Comparison of ENCODE assay signal across 2 cellular contexts in the genomic region with DNA sequence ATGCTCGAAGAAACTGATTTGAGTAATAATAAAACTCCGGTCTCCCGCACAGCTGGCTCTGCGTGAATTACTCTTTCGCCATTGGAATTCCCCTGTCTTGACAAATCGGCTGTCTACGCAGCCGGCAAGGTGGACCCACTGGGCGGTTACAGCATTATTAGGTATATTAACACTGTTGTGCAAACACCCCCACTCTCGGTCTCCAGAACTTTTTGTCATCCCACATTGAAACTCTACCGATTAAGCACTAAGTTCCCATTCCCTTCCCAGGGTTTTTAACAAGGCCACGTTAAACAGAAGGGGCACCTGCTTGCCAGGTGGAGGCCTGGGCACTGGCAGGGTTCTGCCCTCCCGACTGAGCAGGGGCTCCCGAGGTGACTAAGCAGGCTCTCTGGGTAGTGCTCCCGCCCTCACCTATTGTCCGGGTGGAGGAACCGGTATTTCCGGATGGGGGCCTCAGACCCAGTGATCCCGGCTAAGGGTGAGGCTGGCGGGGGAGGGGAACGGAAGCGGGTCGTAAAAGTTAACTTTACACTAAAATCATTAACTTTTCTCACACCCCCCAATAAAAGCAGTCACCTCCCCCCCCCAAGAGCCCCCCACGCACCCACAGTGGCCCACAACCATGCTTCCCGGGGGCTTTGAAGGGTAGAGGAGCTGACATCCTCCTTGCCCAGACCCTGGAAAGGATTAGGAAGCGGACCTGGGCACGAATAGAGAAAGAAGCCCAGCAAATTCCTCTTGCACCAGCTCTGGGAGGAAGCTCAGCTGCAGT.
A peak's percentile ranks its signal among the peaks of the same experiment; 100 is the strongest.
TF ChIP-seq lines count a peak whose summit lies in the region.

No MANE protein-coding gene starts in this region.

TF ChIP-seq in GM23338, 12 proteins besides CTCF, POLR2A, EP300 and RAD21:
- TF ChIP-seq, protein P1, sequence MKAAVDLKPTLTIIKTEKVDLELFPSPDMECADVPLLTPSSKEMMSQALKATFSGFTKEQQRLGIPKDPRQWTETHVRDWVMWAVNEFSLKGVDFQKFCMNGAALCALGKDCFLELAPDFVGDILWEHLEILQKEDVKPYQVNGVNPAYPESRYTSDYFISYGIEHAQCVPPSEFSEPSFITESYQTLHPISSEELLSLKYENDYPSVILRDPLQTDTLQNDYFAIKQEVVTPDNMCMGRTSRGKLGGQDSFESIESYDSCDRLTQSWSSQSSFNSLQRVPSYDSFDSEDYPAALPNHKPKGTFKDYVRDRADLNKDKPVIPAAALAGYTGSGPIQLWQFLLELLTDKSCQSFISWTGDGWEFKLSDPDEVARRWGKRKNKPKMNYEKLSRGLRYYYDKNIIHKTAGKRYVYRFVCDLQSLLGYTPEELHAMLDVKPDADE (IDR thresholded peaks at IDR 0.05): peak; percentile 78
- TF ChIP-seq POLR2AphosphoS5 (IDR thresholded peaks at IDR 0.05; ENCODE audit: low read depth) (peak; percentile 64), CREB1 (CRISPR knock-in tag; IDR thresholded peaks at IDR 0.05; ENCODE audit: low read depth) (peak; percentile 39; the same call in 1 of the 2 replicates)
- TF ChIP-seq, protein P2, sequence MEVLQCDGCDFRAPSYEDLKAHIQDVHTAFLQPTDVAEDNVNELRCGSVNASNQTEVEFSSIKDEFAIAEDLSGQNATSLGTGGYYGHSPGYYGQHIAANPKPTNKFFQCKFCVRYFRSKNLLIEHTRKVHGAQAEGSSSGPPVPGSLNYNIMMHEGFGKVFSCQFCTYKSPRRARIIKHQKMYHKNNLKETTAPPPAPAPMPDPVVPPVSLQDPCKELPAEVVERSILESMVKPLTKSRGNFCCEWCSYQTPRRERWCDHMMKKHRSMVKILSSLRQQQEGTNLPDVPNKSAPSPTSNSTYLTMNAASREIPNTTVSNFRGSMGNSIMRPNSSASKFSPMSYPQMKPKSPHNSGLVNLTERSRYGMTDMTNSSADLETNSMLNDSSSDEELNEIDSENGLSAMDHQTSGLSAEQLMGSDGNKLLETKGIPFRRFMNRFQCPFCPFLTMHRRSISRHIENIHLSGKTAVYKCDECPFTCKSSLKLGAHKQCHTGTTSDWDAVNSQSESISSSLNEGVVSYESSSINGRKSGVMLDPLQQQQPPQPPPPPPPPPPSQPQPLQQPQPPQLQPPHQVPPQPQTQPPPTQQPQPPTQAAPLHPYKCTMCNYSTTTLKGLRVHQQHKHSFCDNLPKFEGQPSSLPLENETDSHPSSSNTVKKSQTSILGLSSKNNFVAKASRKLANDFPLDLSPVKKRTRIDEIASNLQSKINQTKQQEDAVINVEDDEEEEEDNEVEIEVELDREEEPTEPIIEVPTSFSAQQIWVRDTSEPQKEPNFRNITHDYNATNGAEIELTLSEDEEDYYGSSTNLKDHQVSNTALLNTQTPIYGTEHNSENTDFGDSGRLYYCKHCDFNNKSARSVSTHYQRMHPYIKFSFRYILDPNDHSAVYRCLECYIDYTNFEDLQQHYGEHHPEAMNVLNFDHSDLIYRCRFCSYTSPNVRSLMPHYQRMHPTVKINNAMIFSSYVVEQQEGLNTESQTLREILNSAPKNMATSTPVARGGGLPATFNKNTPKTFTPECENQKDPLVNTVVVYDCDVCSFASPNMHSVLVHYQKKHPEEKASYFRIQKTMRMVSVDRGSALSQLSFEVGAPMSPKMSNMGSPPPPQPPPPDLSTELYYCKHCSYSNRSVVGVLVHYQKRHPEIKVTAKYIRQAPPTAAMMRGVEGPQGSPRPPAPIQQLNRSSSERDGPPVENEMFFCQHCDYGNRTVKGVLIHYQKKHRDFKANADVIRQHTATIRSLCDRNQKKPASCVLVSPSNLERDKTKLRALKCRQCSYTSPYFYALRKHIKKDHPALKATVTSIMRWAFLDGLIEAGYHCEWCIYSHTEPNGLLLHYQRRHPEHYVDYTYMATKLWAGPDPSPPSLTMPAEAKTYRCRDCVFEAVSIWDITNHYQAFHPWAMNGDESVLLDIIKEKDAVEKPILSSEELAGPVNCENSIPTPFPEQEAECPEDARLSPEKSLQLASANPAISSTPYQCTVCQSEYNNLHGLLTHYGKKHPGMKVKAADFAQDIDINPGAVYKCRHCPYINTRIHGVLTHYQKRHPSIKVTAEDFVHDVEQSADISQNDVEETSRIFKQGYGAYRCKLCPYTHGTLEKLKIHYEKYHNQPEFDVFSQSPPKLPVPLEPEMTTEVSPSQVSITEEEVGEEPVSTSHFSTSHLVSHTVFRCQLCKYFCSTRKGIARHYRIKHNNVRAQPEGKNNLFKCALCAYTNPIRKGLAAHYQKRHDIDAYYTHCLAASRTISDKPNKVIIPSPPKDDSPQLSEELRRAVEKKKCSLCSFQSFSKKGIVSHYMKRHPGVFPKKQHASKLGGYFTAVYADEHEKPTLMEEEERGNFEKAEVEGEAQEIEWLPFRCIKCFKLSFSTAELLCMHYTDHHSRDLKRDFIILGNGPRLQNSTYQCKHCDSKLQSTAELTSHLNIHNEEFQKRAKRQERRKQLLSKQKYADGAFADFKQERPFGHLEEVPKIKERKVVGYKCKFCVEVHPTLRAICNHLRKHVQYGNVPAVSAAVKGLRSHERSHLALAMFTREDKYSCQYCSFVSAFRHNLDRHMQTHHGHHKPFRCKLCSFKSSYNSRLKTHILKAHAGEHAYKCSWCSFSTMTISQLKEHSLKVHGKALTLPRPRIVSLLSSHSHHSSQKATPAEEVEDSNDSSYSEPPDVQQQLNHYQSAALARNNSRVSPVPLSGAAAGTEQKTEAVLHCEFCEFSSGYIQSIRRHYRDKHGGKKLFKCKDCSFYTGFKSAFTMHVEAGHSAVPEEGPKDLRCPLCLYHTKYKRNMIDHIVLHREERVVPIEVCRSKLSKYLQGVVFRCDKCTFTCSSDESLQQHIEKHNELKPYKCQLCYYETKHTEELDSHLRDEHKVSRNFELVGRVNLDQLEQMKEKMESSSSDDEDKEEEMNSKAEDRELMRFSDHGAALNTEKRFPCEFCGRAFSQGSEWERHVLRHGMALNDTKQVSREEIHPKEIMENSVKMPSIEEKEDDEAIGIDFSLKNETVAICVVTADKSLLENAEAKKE (CRISPR knock-in tag; IDR thresholded peaks at IDR 0.05): no peak
- TF ChIP-seq, protein P3, sequence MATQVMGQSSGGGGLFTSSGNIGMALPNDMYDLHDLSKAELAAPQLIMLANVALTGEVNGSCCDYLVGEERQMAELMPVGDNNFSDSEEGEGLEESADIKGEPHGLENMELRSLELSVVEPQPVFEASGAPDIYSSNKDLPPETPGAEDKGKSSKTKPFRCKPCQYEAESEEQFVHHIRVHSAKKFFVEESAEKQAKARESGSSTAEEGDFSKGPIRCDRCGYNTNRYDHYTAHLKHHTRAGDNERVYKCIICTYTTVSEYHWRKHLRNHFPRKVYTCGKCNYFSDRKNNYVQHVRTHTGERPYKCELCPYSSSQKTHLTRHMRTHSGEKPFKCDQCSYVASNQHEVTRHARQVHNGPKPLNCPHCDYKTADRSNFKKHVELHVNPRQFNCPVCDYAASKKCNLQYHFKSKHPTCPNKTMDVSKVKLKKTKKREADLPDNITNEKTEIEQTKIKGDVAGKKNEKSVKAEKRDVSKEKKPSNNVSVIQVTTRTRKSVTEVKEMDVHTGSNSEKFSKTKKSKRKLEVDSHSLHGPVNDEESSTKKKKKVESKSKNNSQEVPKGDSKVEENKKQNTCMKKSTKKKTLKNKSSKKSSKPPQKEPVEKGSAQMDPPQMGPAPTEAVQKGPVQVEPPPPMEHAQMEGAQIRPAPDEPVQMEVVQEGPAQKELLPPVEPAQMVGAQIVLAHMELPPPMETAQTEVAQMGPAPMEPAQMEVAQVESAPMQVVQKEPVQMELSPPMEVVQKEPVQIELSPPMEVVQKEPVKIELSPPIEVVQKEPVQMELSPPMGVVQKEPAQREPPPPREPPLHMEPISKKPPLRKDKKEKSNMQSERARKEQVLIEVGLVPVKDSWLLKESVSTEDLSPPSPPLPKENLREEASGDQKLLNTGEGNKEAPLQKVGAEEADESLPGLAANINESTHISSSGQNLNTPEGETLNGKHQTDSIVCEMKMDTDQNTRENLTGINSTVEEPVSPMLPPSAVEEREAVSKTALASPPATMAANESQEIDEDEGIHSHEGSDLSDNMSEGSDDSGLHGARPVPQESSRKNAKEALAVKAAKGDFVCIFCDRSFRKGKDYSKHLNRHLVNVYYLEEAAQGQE (IDR thresholded peaks at IDR 0.05; ENCODE audit: unreplicated experiment): peak; percentile 37

TF ChIP-seq in H1, 55 proteins besides CTCF, POLR2A, EP300 and RAD21 (continues in another document):
- 0 out of 2 replicates have a peak, but pooled peaks have one; percentile 34 for TF ChIP-seq GABPA (IDR thresholded peaks at IDR 0.05; ENCODE audit: borderline replicate concordance, insufficient read depth, low read length)
- no peak for TF ChIP-seq SP2 (IDR thresholded peaks at IDR 0.05; ENCODE audit: low read length)
- peak; percentile 99 for TF ChIP-seq ASH2L (IDR thresholded peaks at IDR 0.05; ENCODE audit: low read length)
- TF ChIP-seq, protein P4, sequence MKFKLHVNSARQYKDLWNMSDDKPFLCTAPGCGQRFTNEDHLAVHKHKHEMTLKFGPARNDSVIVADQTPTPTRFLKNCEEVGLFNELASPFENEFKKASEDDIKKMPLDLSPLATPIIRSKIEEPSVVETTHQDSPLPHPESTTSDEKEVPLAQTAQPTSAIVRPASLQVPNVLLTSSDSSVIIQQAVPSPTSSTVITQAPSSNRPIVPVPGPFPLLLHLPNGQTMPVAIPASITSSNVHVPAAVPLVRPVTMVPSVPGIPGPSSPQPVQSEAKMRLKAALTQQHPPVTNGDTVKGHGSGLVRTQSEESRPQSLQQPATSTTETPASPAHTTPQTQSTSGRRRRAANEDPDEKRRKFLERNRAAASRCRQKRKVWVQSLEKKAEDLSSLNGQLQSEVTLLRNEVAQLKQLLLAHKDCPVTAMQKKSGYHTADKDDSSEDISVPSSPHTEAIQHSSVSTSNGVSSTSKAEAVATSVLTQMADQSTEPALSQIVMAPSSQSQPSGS (IDR thresholded peaks at IDR 0.05; ENCODE audit: low read length): no peak
- peak; percentile 49 to 88 for TF ChIP-seq BCL11A (IDR thresholded peaks at IDR 0.05; ENCODE audit: low read depth in 2 of 2, low read length in 2 of 2)
- no peak for TF ChIP-seq KDM1A (IDR thresholded peaks at IDR 0.05; ENCODE audit: borderline replicate concordance, low read length)
- TF ChIP-seq CBX5 (IDR thresholded peaks at IDR 0.05; ENCODE audit: low read depth, low read length): no peak
- TF ChIP-seq, protein P5, sequence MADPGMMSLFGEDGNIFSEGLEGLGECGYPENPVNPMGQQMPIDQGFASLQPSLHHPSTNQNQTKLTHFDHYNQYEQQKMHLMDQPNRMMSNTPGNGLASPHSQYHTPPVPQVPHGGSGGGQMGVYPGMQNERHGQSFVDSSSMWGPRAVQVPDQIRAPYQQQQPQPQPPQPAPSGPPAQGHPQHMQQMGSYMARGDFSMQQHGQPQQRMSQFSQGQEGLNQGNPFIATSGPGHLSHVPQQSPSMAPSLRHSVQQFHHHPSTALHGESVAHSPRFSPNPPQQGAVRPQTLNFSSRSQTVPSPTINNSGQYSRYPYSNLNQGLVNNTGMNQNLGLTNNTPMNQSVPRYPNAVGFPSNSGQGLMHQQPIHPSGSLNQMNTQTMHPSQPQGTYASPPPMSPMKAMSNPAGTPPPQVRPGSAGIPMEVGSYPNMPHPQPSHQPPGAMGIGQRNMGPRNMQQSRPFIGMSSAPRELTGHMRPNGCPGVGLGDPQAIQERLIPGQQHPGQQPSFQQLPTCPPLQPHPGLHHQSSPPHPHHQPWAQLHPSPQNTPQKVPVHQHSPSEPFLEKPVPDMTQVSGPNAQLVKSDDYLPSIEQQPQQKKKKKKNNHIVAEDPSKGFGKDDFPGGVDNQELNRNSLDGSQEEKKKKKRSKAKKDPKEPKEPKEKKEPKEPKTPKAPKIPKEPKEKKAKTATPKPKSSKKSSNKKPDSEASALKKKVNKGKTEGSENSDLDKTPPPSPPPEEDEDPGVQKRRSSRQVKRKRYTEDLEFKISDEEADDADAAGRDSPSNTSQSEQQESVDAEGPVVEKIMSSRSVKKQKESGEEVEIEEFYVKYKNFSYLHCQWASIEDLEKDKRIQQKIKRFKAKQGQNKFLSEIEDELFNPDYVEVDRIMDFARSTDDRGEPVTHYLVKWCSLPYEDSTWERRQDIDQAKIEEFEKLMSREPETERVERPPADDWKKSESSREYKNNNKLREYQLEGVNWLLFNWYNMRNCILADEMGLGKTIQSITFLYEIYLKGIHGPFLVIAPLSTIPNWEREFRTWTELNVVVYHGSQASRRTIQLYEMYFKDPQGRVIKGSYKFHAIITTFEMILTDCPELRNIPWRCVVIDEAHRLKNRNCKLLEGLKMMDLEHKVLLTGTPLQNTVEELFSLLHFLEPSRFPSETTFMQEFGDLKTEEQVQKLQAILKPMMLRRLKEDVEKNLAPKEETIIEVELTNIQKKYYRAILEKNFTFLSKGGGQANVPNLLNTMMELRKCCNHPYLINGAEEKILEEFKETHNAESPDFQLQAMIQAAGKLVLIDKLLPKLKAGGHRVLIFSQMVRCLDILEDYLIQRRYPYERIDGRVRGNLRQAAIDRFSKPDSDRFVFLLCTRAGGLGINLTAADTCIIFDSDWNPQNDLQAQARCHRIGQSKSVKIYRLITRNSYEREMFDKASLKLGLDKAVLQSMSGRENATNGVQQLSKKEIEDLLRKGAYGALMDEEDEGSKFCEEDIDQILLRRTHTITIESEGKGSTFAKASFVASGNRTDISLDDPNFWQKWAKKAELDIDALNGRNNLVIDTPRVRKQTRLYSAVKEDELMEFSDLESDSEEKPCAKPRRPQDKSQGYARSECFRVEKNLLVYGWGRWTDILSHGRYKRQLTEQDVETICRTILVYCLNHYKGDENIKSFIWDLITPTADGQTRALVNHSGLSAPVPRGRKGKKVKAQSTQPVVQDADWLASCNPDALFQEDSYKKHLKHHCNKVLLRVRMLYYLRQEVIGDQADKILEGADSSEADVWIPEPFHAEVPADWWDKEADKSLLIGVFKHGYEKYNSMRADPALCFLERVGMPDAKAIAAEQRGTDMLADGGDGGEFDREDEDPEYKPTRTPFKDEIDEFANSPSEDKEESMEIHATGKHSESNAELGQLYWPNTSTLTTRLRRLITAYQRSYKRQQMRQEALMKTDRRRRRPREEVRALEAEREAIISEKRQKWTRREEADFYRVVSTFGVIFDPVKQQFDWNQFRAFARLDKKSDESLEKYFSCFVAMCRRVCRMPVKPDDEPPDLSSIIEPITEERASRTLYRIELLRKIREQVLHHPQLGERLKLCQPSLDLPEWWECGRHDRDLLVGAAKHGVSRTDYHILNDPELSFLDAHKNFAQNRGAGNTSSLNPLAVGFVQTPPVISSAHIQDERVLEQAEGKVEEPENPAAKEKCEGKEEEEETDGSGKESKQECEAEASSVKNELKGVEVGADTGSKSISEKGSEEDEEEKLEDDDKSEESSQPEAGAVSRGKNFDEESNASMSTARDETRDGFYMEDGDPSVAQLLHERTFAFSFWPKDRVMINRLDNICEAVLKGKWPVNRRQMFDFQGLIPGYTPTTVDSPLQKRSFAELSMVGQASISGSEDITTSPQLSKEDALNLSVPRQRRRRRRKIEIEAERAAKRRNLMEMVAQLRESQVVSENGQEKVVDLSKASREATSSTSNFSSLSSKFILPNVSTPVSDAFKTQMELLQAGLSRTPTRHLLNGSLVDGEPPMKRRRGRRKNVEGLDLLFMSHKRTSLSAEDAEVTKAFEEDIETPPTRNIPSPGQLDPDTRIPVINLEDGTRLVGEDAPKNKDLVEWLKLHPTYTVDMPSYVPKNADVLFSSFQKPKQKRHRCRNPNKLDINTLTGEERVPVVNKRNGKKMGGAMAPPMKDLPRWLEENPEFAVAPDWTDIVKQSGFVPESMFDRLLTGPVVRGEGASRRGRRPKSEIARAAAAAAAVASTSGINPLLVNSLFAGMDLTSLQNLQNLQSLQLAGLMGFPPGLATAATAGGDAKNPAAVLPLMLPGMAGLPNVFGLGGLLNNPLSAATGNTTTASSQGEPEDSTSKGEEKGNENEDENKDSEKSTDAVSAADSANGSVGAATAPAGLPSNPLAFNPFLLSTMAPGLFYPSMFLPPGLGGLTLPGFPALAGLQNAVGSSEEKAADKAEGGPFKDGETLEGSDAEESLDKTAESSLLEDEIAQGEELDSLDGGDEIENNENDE (IDR thresholded peaks at IDR 0.05; ENCODE audit: insufficient replicate concordance, low read length): no peak
- TF ChIP-seq SIX5 (IDR thresholded peaks at IDR 0.05; ENCODE audit: low read depth, low read length): no peak
- peak; percentile 70; the same call in 1 of the 2 replicates for TF ChIP-seq TCF12 (IDR thresholded peaks at IDR 0.05; ENCODE audit: low read depth, low read length)
- no peak for TF ChIP-seq SIRT6 (IDR thresholded peaks at IDR 0.05; ENCODE audit: low read length)
- TF ChIP-seq YY1 (IDR thresholded peaks at IDR 0.05; ENCODE audit: low read depth, low read length): peak; percentile 73
- no peak for TF ChIP-seq RNF2 (IDR thresholded peaks at IDR 0.05; ENCODE audit: borderline replicate concordance, low read depth, low read length, missing control alignments, poor library complexity, severe bottlenecking)
- peak; percentile 12; the same call in 1 of the 2 replicates for TF ChIP-seq SRF (IDR thresholded peaks at IDR 0.05; ENCODE audit: low read depth, low read length)
